ENCODE assay signal across 20 cellular contexts in genomic region chr14:30581283-30581625, GRCh38. TPM values are rescaled to one million over a fixed set of nuclear protein-coding genes. Genes with fewer than 3 reads are reported as not detected.
DNase-seq lines count a peak whose midpoint lies in the region; TF ChIP-seq lines count a peak whose summit lies in the region.
"Had no signal": no experiment of that assay in that cellular context is flagged by ENCODE, and none has a peak within 500 bp of the region (broad histone marks: within the 10 kb centered on the region; RNA-seq: fewer than 3 reads in every experiment).

No MANE protein-coding gene starts in this region.

- no peak overlapping the region for H4K91ac ChIP-seq in trophoblast cell (ENCODE audit: low read depth, low read length)

- H3K4me1 ChIP-seq in HEK293 (ENCODE audit: control insufficient read depth, insufficient read depth, low read length) (peaks cover 12% of the 10 kb centered on the region), trophoblast cell (ENCODE audit: control insufficient read depth in 1 of 2, insufficient read depth in 2 of 2, low read length in 2 of 2) (no peaks in the 10 kb centered on the region)
- H3K4me1 ChIP-seq: A549, BE2C had no signal

- no peak overlapping the region for H2BK5ac ChIP-seq in trophoblast cell (ENCODE audit: low read depth, low read length, poor library complexity)

- peak; percentile 28 for DNase-seq in M059J (ENCODE audit: low read depth)
- peak; percentile 13 for DNase-seq in fibroblast of villous mesenchyme (ENCODE audit: low read depth)
- DNase-seq in trophoblast cell = no peak
- no peak for DNase-seq in DMS53 (lab: John Stamatoyannopoulos, UW)
- no peak for DNase-seq in retina
- no peak for DNase-seq in MV-4-11 (lab: John Stamatoyannopoulos, UW)
- DNase-seq: 8988T; ACHN; AML-193; BE2C; CD4-positive, alpha-beta memory T cell; COR-L47; DMS153; DMS79; GDM1; GOT3 had no signal

- no peak overlapping the region for H4K8ac ChIP-seq in trophoblast cell (ENCODE audit: low read depth, low read length)

- H3K4me3 ChIP-seq in HEK293 (ENCODE audit: low read depth, low read length) (no peak overlapping the region), fibroblast of villous mesenchyme (ENCODE audit: low read depth, low read length) (no peak overlapping the region), trophoblast cell (ENCODE audit: low read depth, low read length) (no peak overlapping the region)
- H3K4me3 ChIP-seq: A549; BLaER1 treated with 17β-estradiol and CSF1 and Interleukin-3, amounts not matched to agents 10 nM and 100 nM; HAP-1 had no signal

- H3K36me3 ChIP-seq in HEK293 (ENCODE audit: control insufficient read depth in 2 of 2, insufficient read depth in 1 of 2, low read length in 2 of 2) (peaks cover 0 to 19% of the 10 kb centered on the region in 2 experiments), trophoblast cell (ENCODE audit: control insufficient read depth in 1 of 2, insufficient read depth in 2 of 2, low read length in 2 of 2) (peaks cover 0 to 1% of the 10 kb centered on the region in 2 experiments)

- H2BK120ac ChIP-seq in trophoblast cell (ENCODE audit: insufficient read depth, low read length, poor library complexity) = no peak overlapping the region

- no peak overlapping the region for H2AFZ ChIP-seq in trophoblast cell (ENCODE audit: insufficient read depth, low read length, poor library complexity)

- no peaks in the 10 kb centered on the region for H3K27me3 ChIP-seq in trophoblast cell (ENCODE audit: insufficient read depth, low read length)
- H3K27me3 ChIP-seq: BE2C; BLaER1 treated with 17β-estradiol and CSF1 and Interleukin-3, amounts not matched to agents 10 nM and 100 nM had no signal

- no CpG with 5 or more reads among the region's 7 CpGs for WGBS in trophoblast cell (ENCODE audit: extremely low coverage, insufficient coverage, insufficient read length)

- no peak overlapping the region for H2AK5ac ChIP-seq in trophoblast cell (ENCODE audit: low read length)

- H3K9me3 ChIP-seq in HEK293 (ENCODE audit: control insufficient read depth, insufficient read depth, low read depth, low read length) (no peaks in the 10 kb centered on the region), trophoblast cell (ENCODE audit: insufficient read depth, low read depth, low read length) (no peaks in the 10 kb centered on the region)
- H3K9me3 ChIP-seq: BE2C had no signal

- CTCF ChIA-PET in HEK293 (lab: Yijun Ruan, JAX) = no interaction called here

- no peak overlapping the region for H3K9ac ChIP-seq in trophoblast cell (ENCODE audit: low read length)
- H3K9ac ChIP-seq: BLaER1 treated with 17β-estradiol and CSF1 and Interleukin-3, amounts not matched to agents 10 nM and 100 nM had no signal

- no peaks in the 10 kb centered on the region for H3K79me1 ChIP-seq in trophoblast cell (ENCODE audit: low read length)

- no peak overlapping the region for H3K14ac ChIP-seq in trophoblast cell (ENCODE audit: low read length)

- peaks cover 3% of the 10 kb centered on the region for H3K79me2 ChIP-seq in trophoblast cell (ENCODE audit: control insufficient read depth, insufficient read depth, low read length, poor library complexity)

- POLR2A ChIA-PET in HEK293 (lab: Yijun Ruan, JAX) = no interaction called here

- H3K4ac ChIP-seq in trophoblast cell (ENCODE audit: low read depth, low read length) = peak overlapping the region; percentile 55

- H2BK12ac ChIP-seq in trophoblast cell (ENCODE audit: low read length) = no peak overlapping the region

- no peak overlapping the region for H3K18ac ChIP-seq in trophoblast cell (ENCODE audit: low read length)

- no peak overlapping the region for H3K23ac ChIP-seq in trophoblast cell (ENCODE audit: low read length)

- H4K12ac ChIP-seq in trophoblast cell (ENCODE audit: low read depth, low read length) = no peak overlapping the region

- H3K4me2 ChIP-seq in trophoblast cell (ENCODE audit: low read length) = no peak overlapping the region
- H3K4me2 ChIP-seq: A549; BLaER1 treated with 17β-estradiol and CSF1 and Interleukin-3, amounts not matched to agents 10 nM and 100 nM had no signal

- TF ChIP-seq CTCF in HEK293 (tag by site-specific recombination; IDR thresholded peaks at IDR 0.05) (no peak), fibroblast of villous mesenchyme (IDR thresholded peaks at IDR 0.05; ENCODE audit: insufficient read depth, low read depth, low read length) (no peak)

- H3K27ac ChIP-seq in HEK293 (ENCODE audit: extremely low read depth, low read depth, low read length) (no peak overlapping the region), trophoblast cell (ENCODE audit: low read depth, low read length) (no peak overlapping the region)
- H3K27ac ChIP-seq: A549; BLaER1 treated with 17β-estradiol and CSF1 and Interleukin-3, amounts not matched to agents 10 nM and 100 nM had no signal

TF ChIP-seq in HEK293, 187 proteins besides CTCF, POLR2A, EP300 and RAD21:
- 0 out of 2 replicates have a peak, but pooled peaks have one; percentile 21 for TF ChIP-seq ZNF202 (tag by site-specific recombination; IDR thresholded peaks at IDR 0.05; ENCODE audit: borderline replicate concordance)
- TF ChIP-seq ZNF692 (tag by site-specific recombination; IDR thresholded peaks at IDR 0.05) = no peak

RNA-seq across cellular contexts. Expression of gene G2E3, which starts 22.3 kb away (rescaled TPM):
- total RNA-seq in M059J (2014; rRNA removed; shearing (Covaris generic)) = 19.0 and 31.5 TPM in 2 replicates
- total RNA-seq in fibroblast of villous mesenchyme = 13.9 and 38.4 TPM in 2 replicates
- 18.0 and 21.1 TPM in 2 replicates for polyA plus RNA-seq in trophoblast cell (2013)

RNA-seq across cellular contexts. Expression of gene SCFD1, which starts 40.9 kb away (rescaled TPM):
- 70.3 and 74.2 TPM in 2 replicates for total RNA-seq in M059J (2014; rRNA removed; shearing (Covaris generic))
- total RNA-seq in fibroblast of villous mesenchyme = 149 and 203 TPM in 2 replicates
- 99.7 and 102 TPM in 2 replicates for polyA plus RNA-seq in trophoblast cell (2013)

Comparison
In these comparisons a context has a peak if more than half of its experiments do, and no peak if none do; other contexts are left out.
1. DNase-seq: peak in M059J (single experiment) and fibroblast of villous mesenchyme (single experiment); none in trophoblast cell (0 of 2), DMS53 (single experiment), retina (single experiment) and MV-4-11 (single experiment).